ENCODE assay signal across 8 cellular contexts in the genomic region with DNA sequence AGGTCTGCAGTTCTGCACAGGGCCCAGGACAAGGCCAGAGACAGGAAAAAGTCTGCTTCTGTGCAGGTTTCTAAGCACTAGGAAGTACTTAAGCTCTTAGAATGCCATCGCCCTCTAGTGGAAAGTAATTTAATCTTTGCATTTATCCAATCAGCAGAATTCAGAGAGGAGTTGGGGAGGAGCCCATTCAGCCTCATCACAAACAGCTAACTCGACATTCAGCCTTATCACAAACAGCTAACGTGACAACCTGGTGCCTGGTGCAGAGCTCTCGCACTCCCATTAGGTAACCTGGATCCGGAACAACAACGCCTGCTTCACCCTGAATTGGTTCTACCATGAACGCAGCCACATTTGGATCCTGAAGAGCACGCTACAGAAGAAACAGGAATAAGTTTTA. TPM values are rescaled to one million over a fixed set of nuclear protein-coding genes. Genes with fewer than 3 reads are reported as not detected.
DNase-seq lines count a peak whose midpoint lies in the region; ATAC-seq and TF ChIP-seq lines count a peak whose summit lies in the region.

No MANE protein-coding gene starts in this region.

- no peaks in the 10 kb centered on the region for H3K4me1 ChIP-seq in foreskin keratinocyte
- no peaks in the 10 kb centered on the region for H3K4me1 ChIP-seq in osteoblast (ENCODE audit: insufficient read depth, low read length)

- H3K36me3 ChIP-seq in osteoblast (ENCODE audit: insufficient read depth, low read length): peaks cover 79% of the 10 kb centered on the region

- peak; percentile 66 for DNase-seq in DMS153 treated with DMSO at 0.1 percent for 48 hours (lab: John Stamatoyannopoulos, UW; ENCODE audit: unreplicated experiment)
- DNase-seq in NCI-H510A (lab: John Stamatoyannopoulos, UW): peak; percentile 64
- DNase-seq in activated CD4-positive, alpha-beta T cell treated with anti-CD3 and anti-CD28 coated beads, Interleukin-2, amount 50 U/mL, for 1 hour: peak; percentile 18
- DNase-seq in foreskin keratinocyte: peak; percentile 41 to 65
- DNase-seq in osteoblast (ENCODE audit: insufficient read length, low spot score, missing footprints): peak; percentile 77
- no peak for DNase-seq in ecto neural progenitor cell (ENCODE audit: low spot score)

- H3K27me3 ChIP-seq in foreskin keratinocyte (no peaks in the 10 kb centered on the region), osteoblast (ENCODE audit: insufficient read depth, low read length) (no peaks in the 10 kb centered on the region)

- H3K4me2 ChIP-seq in osteoblast (ENCODE audit: insufficient read depth, low read length): no peak overlapping the region

- H3K9me3 ChIP-seq in osteoblast (ENCODE audit: low read depth, low read length): no peaks in the 10 kb centered on the region

- peak overlapping the region; percentile 17 for H2AFZ ChIP-seq in osteoblast (ENCODE audit: low read length)

- no peak overlapping the region for H3K4me3 ChIP-seq in osteoblast (ENCODE audit: insufficient read depth, low read length)

- H3K27ac ChIP-seq in foreskin keratinocyte (no peak overlapping the region), osteoblast (ENCODE audit: low read depth, low read length) (no peak overlapping the region)

- peak; percentile 79 for TF ChIP-seq CTCF in foreskin keratinocyte (conservative IDR thresholded peaks at IDR 0.05)
- peak; percentile 78 for TF ChIP-seq CTCF in osteoblast (IDR thresholded peaks at IDR 0.05; ENCODE audit: extremely low read depth, low read depth, low read length)

- ATAC-seq in GM19452 (IDR thresholded peaks at IDR 0.05; ENCODE audit: unreplicated experiment) (peak; percentile 93), HG03460 (IDR thresholded peaks at IDR 0.05; ENCODE audit: unreplicated experiment) (peak; percentile 93), foreskin keratinocyte (peak; percentile 93)

- H3K79me2 ChIP-seq in osteoblast (ENCODE audit: insufficient read depth, low read length): peaks cover 4% of the 10 kb centered on the region

- H4K20me1 ChIP-seq in osteoblast (ENCODE audit: insufficient read depth, low read length): peaks cover 15% of the 10 kb centered on the region

RNA-seq across cellular contexts. Expression of gene OAT, which starts 15.2 kb away (rescaled TPM):
- total RNA-seq in foreskin keratinocyte (263 and 268 TPM in 2 replicates), osteoblast (202 and 227 TPM in 2 replicates)
- polyA plus RNA-seq in foreskin keratinocyte: 146 and 166 TPM in 2 replicates

RNA-seq across cellular contexts. Expression of gene NKX1-2, which starts 46.3 kb away (rescaled TPM):
- total RNA-seq in foreskin keratinocyte (4.5 and 5.5 TPM in 2 replicates), osteoblast (not detected in 2 replicates)
- 2.9 and 3.0 TPM in 2 replicates for polyA plus RNA-seq in foreskin keratinocyte

RNA-seq across cellular contexts. Expression of gene LHPP, which starts 58.1 kb away (rescaled TPM):
- 14.4 and 15.1 TPM in 2 replicates for total RNA-seq in foreskin keratinocyte
- 21.0 and 23.3 TPM in 2 replicates for polyA plus RNA-seq in foreskin keratinocyte
- total RNA-seq in osteoblast: 11.5 and 17.7 TPM in 2 replicates
